19 cellular contexts compared by ENCODE assay signal in the genomic region with DNA sequence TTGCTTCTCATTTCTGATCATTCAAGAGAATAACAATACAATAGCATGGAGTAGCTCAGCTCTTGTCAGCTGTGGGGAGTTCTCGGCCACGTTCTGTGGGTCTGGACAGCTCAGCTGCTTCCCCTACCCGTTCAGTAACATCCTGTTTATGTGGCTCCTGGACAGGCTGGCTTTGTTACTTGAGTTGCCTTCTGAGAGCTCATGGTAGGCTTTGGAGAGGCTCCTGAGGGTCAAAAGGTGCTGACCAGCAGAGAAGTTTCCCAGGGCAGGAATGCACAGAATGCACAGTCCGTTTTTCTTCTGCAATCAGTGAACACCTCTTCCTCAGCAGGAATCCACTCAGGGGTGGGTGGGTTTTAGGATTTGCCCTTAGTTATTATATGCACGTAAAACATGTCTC. TPM values are rescaled to one million over a fixed set of nuclear protein-coding genes. Genes with fewer than 3 reads are reported as not detected.
DNase-seq lines count a peak whose midpoint lies in the region; TF ChIP-seq lines count a peak whose summit lies in the region.
"Had no signal": no experiment of that assay in that cellular context is flagged by ENCODE, and none has a peak within 500 bp of the region (broad histone marks: within the 10 kb centered on the region; RNA-seq: fewer than 3 reads in every experiment).

No MANE protein-coding gene starts in this region.

- no peak overlapping the region for H4K91ac ChIP-seq in trophoblast cell (ENCODE audit: low read depth, low read length)

- no peak overlapping the region for H3K9ac ChIP-seq in trophoblast cell (ENCODE audit: low read length)

- H3K27me3 ChIP-seq in trophoblast cell (ENCODE audit: insufficient read depth, low read length), result no peaks in the 10 kb centered on the region
- no peaks in the 10 kb centered on the region for H3K27me3 ChIP-seq in effector memory CD4-positive, alpha-beta T cell (replicated peaks; ENCODE audit: control insufficient read depth, insufficient read depth, low read length, poor library complexity, severe bottlenecking)
- H3K27me3 ChIP-seq: SJSA1 had no signal

- peak overlapping the region; percentile 20 for H3K4me2 ChIP-seq in trophoblast cell (ENCODE audit: low read length)

- DNase-seq in NCI-H748 (lab: John Stamatoyannopoulos, UW; ENCODE audit: unreplicated experiment) (peak; percentile 34), NCI-H748 treated with DMSO at 0.1 percent for 48 hours (lab: John Stamatoyannopoulos, UW) (no peak), islet precursor cell (peak; percentile 91), trophoblast cell (peak; percentile 59 to 81), activated gamma-delta T cell (lab: John Stamatoyannopoulos, UW) (no peak), NCI-H187 treated with DMSO at 0.1 percent for 48 hours (lab: John Stamatoyannopoulos, UW) (no peak)
- no peak for DNase-seq in effector memory CD4-positive, alpha-beta T cell
- DNase-seq: 8988T, AML-193, DMS53, EL, NCI-H1694, NCI-H446 treated with DMSO at 0.1 percent for 48 hours, NCI-H82, OCI-M1 had no signal

- H2BK5ac ChIP-seq in trophoblast cell (ENCODE audit: low read depth, low read length, poor library complexity), result no peak overlapping the region

- peaks cover 22 to 23% of the 10 kb centered on the region in 2 experiments for H3K4me1 ChIP-seq in trophoblast cell (ENCODE audit: control insufficient read depth in 1 of 2, insufficient read depth in 2 of 2, low read length in 2 of 2)
- H3K4me1 ChIP-seq in effector memory CD4-positive, alpha-beta T cell (ENCODE audit: control insufficient read depth, insufficient read depth, low read length, poor library complexity, severe bottlenecking), result no peaks in the 10 kb centered on the region
- H3K4me1 ChIP-seq: SJSA1 had no signal

- H2BK120ac ChIP-seq in trophoblast cell (ENCODE audit: insufficient read depth, low read length, poor library complexity), result no peak overlapping the region

- H3K27ac ChIP-seq in VCaP (peak overlapping the region; percentile 29; the same call in 1 of the 2 replicates), trophoblast cell (ENCODE audit: low read depth, low read length) (peak overlapping the region; percentile 43)
- H3K27ac ChIP-seq in effector memory CD4-positive, alpha-beta T cell (ENCODE audit: insufficient read depth, low read length, poor library complexity, severe bottlenecking), result no peak overlapping the region
- H3K27ac ChIP-seq: SJSA1 had no signal

- H3K23ac ChIP-seq in trophoblast cell (ENCODE audit: low read length), result no peak overlapping the region

- H3K14ac ChIP-seq in trophoblast cell (ENCODE audit: low read length), result no peak overlapping the region

- no peak overlapping the region for H2BK12ac ChIP-seq in trophoblast cell (ENCODE audit: low read length)

- no peak overlapping the region for H2AK5ac ChIP-seq in trophoblast cell (ENCODE audit: low read length)

- H2AFZ ChIP-seq in trophoblast cell (ENCODE audit: insufficient read depth, low read length, poor library complexity), result no peak overlapping the region

- H3K79me2 ChIP-seq in trophoblast cell (ENCODE audit: control insufficient read depth, insufficient read depth, low read length, poor library complexity), result no peaks in the 10 kb centered on the region

- H3K9me3 ChIP-seq in trophoblast cell (ENCODE audit: insufficient read depth, low read depth, low read length), result no peaks in the 10 kb centered on the region
- H3K9me3 ChIP-seq in effector memory CD4-positive, alpha-beta T cell (ENCODE audit: control insufficient read depth, low read length), result no peaks in the 10 kb centered on the region
- H3K9me3 ChIP-seq: SJSA1 had no signal

- TF ChIP-seq CTCF in VCaP (conservative IDR thresholded peaks at IDR 0.05), result no peak

- H3K36me3 ChIP-seq in trophoblast cell (ENCODE audit: control insufficient read depth in 1 of 2, insufficient read depth in 2 of 2, low read length in 2 of 2), result no peaks in the 10 kb centered on the region
- no peaks in the 10 kb centered on the region for H3K36me3 ChIP-seq in effector memory CD4-positive, alpha-beta T cell (ENCODE audit: control insufficient read depth, insufficient read depth, low read length)
- H3K36me3 ChIP-seq: SJSA1 had no signal

- H3K4me3 ChIP-seq in trophoblast cell (ENCODE audit: low read depth, low read length), result no peak overlapping the region
- H3K4me3 ChIP-seq in effector memory CD4-positive, alpha-beta T cell (ENCODE audit: insufficient read depth, low read depth, low read length, poor library complexity, severe bottlenecking), result no peak overlapping the region
- H3K4me3 ChIP-seq: SJSA1 had no signal

- WGBS in trophoblast cell (ENCODE audit: extremely low coverage, insufficient coverage, insufficient read length), result no CpG with 5 or more reads among the region's 5 CpGs

- H3K79me1 ChIP-seq in trophoblast cell (ENCODE audit: low read length), result peaks cover 10% of the 10 kb centered on the region

- H4K12ac ChIP-seq in trophoblast cell (ENCODE audit: low read depth, low read length), result no peak overlapping the region

- no peak overlapping the region for H3K4ac ChIP-seq in trophoblast cell (ENCODE audit: low read depth, low read length)

- no peak overlapping the region for H4K8ac ChIP-seq in trophoblast cell (ENCODE audit: low read depth, low read length)

- H3K18ac ChIP-seq in trophoblast cell (ENCODE audit: low read length), result no peak overlapping the region

RNA-seq across cellular contexts. Expression of a gene that starts 36.0 kb away (rescaled TPM):
- 25.4 and 25.6 TPM in 2 replicates for polyA plus RNA-seq in trophoblast cell (2013)
- polyA plus RNA-seq: CD14-positive monocyte, IgD-negative memory B cell had no signal

Comparison
In these comparisons a context has a peak if more than half of its experiments do, and no peak if none do; other contexts are left out.
1. DNase-seq: peak in NCI-H748 (single experiment), islet precursor cell (single experiment) and trophoblast cell (2 of 2); none in NCI-H748 treated with DMSO at 0.1 percent for 48 hours (single experiment), activated gamma-delta T cell (single experiment), NCI-H187 treated with DMSO at 0.1 percent for 48 hours (single experiment) and effector memory CD4-positive, alpha-beta T cell (0 of 3).